ENCODE assay signal across 7 cellular contexts in genomic region chr6:170291271-170292110, GRCh38. TPM values are rescaled to one million over a fixed set of nuclear protein-coding genes. Genes with fewer than 3 reads are reported as not detected.
A peak's percentile ranks its signal among the peaks of the same experiment; 100 is the strongest.
DNase-seq lines count a peak whose midpoint lies in the region; ATAC-seq and TF ChIP-seq lines count a peak whose summit lies in the region.

No MANE protein-coding gene starts in this region.

- intact Hi-C loops in right lobe of liver (cut with DNase I), result no loop called here

- H3K4me1 ChIP-seq in right lobe of liver, result peaks cover 0 to 43% (median 9%) of the 10 kb centered on the region in 4 donors

- ATAC-seq in GM18873 (IDR thresholded peaks at IDR 0.05; ENCODE audit: low FRiP score, unreplicated experiment) (peak; percentile 41), right lobe of liver (peak; percentile 45 to 60 (median 56)), HG03045 (IDR thresholded peaks at IDR 0.05; ENCODE audit: unreplicated experiment) (no peak)
- peak; percentile 30 for ATAC-seq in stimulated activated naive CD8-positive, alpha-beta T cell treated with anti-CD3 and anti-CD28 coated beads, Interleukin-15, Interleukin-2, amounts not matched to agents 100 U/mL and 50 U/mL, for 24 hours

- peak overlapping the region; percentile 39 to 63 (median 40) for H3K4me3 ChIP-seq in right lobe of liver

- peak overlapping the region in 2 of 3 donors; percentile 21 to 54 for H3K27ac ChIP-seq in right lobe of liver

- H3K36me3 ChIP-seq in right lobe of liver, result no peaks in the 10 kb centered on the region

- peak; percentile 30 for TF ChIP-seq POLR2A in right lobe of liver (IDR thresholded peaks at IDR 0.05)

- H3K9me3 ChIP-seq in right lobe of liver, result no peaks in the 10 kb centered on the region

- peaks cover 0 to 23% of the 10 kb centered on the region in 2 donors for H3K27me3 ChIP-seq in right lobe of liver

- DNase-seq in NCI-H1105 (lab: John Stamatoyannopoulos, UW) (peak; percentile 93), T-helper 22 cell (ENCODE audit: low read depth) (peak; percentile 21), dermis blood vessel endothelial cell (peak; percentile 63), right lobe of liver (peak; percentile 71 to 84 (median 79))
- DNase-seq in stimulated activated naive CD8-positive, alpha-beta T cell treated with anti-CD3 and anti-CD28 coated beads, Interleukin-15, Interleukin-2, amounts not matched to agents 100 U/mL and 50 U/mL, for 24 hours, result peak; percentile 61

- 3% methylated on average over 6 of the region's 87 CpGs for WGBS in right lobe of liver (ENCODE audit: insufficient coverage, low coverage, low lambda C conversion rate, missing lambda C conversion rate)

- TF ChIP-seq CTCF in right lobe of liver (IDR thresholded peaks at IDR 0.05), result peak in 2 of 4 donors; percentile 22

RNA-seq across cellular contexts. Expression of gene DLL1, which starts 0.6 kb away (rescaled TPM):
- total RNA-seq in dermis blood vessel endothelial cell (7.5 and 7.6 TPM in 2 replicates), right lobe of liver (1 to 10 TPM; 2.0 to 9.6 (median 3.4) TPM)

RNA-seq across cellular contexts. Expression of gene FAM120B, which starts 15.1 kb away (rescaled TPM):
- 12.8 and 18.1 TPM in 2 replicates for total RNA-seq in dermis blood vessel endothelial cell
- 10 to 100 TPM in 5 of 6 experiments, 1 to 10 TPM in 1; 9.5 to 15.7 (median 13.1) TPM for total RNA-seq in right lobe of liver

Comparison
In these comparisons a context has a peak if more than half of its experiments do, and no peak if none do; other contexts are left out.
1. DNase-seq: peak in every context shown above with its lines; median percentile 93 in NCI-H1105; 79 in right lobe of liver; 63 in dermis blood vessel endothelial cell; 61 in stimulated activated naive CD8-positive, alpha-beta T cell treated with anti-CD3 and anti-CD28 coated beads, Interleukin-15, Interleukin-2, amounts not matched to agents 100 U/mL and 50 U/mL, for 24 hours; 21 in T-helper 22 cell.